1 cellular context compared by ENCODE assay signal in the genomic region with DNA sequence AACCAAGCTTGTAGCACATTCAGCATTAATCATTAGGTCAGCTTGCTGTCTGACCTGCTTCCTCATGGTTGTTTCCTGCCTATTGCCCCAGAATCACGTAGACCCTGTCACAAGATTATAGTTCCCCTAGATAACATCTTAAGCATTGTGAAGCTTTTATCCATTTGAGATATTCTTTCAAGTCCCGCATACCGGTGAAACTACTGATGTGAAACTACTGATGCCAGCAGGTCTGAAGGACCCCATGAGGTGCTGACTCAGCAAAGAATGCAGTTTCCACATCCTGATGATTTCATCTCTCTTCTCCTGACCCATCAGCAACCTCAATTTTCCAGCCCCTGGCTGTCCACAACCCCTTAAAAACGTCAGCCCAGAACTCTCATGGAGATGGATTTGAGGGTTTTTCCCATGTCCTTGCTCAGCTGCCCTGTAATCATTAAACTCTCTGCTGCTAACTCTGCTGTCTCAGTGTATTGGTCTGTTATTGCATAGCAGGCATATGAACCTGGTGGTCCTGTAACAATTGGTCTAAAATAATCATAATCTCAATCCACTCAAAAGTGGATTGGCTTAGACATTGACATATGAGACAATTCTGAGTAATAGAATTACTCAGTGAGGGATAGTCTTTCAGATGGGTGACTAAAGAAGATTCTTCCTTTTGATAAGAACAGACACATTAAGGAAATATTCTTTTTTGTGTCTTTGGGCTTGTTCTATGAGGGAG.
TF ChIP-seq lines count a peak whose summit lies in the region.

No MANE protein-coding gene starts in this region.

TF ChIP-seq in K562, 482 proteins besides CTCF, POLR2A, EP300 and RAD21 (continues in another document):
- TF ChIP-seq MAFK (IDR thresholded peaks at IDR 0.05; ENCODE audit: low read length), result peak; percentile 99
- no peak for TF ChIP-seq ZZZ3 (IDR thresholded peaks at IDR 0.05)
- TF ChIP-seq C11orf30 (IDR thresholded peaks at IDR 0.05; ENCODE audit: low read depth), result peak; percentile 99
- peak; percentile 63 for TF ChIP-seq DPF2 (IDR thresholded peaks at IDR 0.05)
- TF ChIP-seq LARP7 (IDR thresholded peaks at IDR 0.05), result no peak
- TF ChIP-seq MEIS2 (IDR thresholded peaks at IDR 0.05; ENCODE audit: partially characterized antibody), result peak; percentile 53
- peak; percentile 38; the same call in 1 of the 2 replicates for TF ChIP-seq BACH1 (tag; IDR thresholded peaks at IDR 0.05)
- peak; percentile 62 to 79; a peak in 3 of 4 replicates for TF ChIP-seq TRIM24 (IDR thresholded peaks at IDR 0.05)
- TF ChIP-seq, protein P1, sequence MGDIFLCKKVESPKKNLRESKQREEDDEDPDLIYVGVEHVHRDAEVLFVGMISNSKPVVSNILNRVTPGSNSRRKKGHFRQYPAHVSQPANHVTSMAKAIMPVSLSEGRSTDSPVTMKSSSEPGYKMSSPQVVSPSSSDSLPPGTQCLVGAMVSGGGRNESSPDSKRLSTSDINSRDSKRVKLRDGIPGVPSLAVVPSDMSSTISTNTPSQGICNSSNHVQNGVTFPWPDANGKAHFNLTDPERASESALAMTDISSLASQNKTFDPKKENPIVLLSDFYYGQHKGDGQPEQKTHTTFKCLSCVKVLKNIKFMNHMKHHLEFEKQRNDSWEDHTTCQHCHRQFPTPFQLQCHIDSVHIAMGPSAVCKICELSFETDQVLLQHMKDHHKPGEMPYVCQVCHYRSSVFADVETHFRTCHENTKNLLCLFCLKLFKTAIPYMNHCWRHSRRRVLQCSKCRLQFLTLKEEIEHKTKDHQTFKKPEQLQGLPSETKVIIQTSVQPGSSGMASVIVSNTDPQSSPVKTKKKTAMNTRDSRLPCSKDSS (IDR thresholded peaks at IDR 0.05; ENCODE audit: low read depth, partially characterized antibody), result peak; percentile 59
- TF ChIP-seq NFE2 (IDR thresholded peaks at IDR 0.05; ENCODE audit: low read depth), result peak; percentile 49; the same call in 1 of the 2 replicates
- TF ChIP-seq SIRT6 (IDR thresholded peaks at IDR 0.05; ENCODE audit: low read depth, low read length), result no peak
- no peak for TF ChIP-seq ZNF197 (CRISPR knock-in tag; IDR thresholded peaks at IDR 0.05; ENCODE audit: low read depth)
- TF ChIP-seq ZBTB8A (IDR thresholded peaks at IDR 0.05; ENCODE audit: partially characterized antibody), result no peak
- TF ChIP-seq, protein P2, sequence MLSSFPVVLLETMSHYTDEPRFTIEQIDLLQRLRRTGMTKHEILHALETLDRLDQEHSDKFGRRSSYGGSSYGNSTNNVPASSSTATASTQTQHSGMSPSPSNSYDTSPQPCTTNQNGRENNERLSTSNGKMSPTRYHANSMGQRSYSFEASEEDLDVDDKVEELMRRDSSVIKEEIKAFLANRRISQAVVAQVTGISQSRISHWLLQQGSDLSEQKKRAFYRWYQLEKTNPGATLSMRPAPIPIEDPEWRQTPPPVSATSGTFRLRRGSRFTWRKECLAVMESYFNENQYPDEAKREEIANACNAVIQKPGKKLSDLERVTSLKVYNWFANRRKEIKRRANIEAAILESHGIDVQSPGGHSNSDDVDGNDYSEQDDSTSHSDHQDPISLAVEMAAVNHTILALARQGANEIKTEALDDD (IDR thresholded peaks at IDR 0.05), result 0 out of 2 replicates have a peak, but pooled peaks have one; percentile 28
- TF ChIP-seq MAFF (IDR thresholded peaks at IDR 0.05; ENCODE audit: low read length), result peak; percentile 98
- TF ChIP-seq FOSL1 (tag; conservative IDR thresholded peaks at IDR 0.05), result peak; percentile 93
- TF ChIP-seq, protein P3, sequence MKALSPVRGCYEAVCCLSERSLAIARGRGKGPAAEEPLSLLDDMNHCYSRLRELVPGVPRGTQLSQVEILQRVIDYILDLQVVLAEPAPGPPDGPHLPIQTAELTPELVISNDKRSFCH (CRISPR knock-in tag; IDR thresholded peaks at IDR 0.05), result no peak
- TF ChIP-seq, protein P3 (tag; IDR thresholded peaks at IDR 0.05), result no peak
- TF ChIP-seq CBX1 (IDR thresholded peaks at IDR 0.05; ENCODE audit: low read depth), result 0 out of 2 replicates have a peak, but pooled peaks have one; percentile 43
- TF ChIP-seq POLR2AphosphoS2 (IDR thresholded peaks at IDR 0.05; ENCODE audit: low read length), result no peak
- TF ChIP-seq, protein P4, sequence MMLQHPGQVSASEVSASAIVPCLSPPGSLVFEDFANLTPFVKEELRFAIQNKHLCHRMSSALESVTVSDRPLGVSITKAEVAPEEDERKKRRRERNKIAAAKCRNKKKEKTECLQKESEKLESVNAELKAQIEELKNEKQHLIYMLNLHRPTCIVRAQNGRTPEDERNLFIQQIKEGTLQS (IDR thresholded peaks at IDR 0.05), result peak; percentile 73
- TF ChIP-seq, protein P4 (CRISPR knock-in tag; conservative IDR thresholded peaks at IDR 0.05), result no peak
- peak; percentile 99 for TF ChIP-seq ZNF316 (IDR thresholded peaks at IDR 0.05)
- TF ChIP-seq, protein P5, sequence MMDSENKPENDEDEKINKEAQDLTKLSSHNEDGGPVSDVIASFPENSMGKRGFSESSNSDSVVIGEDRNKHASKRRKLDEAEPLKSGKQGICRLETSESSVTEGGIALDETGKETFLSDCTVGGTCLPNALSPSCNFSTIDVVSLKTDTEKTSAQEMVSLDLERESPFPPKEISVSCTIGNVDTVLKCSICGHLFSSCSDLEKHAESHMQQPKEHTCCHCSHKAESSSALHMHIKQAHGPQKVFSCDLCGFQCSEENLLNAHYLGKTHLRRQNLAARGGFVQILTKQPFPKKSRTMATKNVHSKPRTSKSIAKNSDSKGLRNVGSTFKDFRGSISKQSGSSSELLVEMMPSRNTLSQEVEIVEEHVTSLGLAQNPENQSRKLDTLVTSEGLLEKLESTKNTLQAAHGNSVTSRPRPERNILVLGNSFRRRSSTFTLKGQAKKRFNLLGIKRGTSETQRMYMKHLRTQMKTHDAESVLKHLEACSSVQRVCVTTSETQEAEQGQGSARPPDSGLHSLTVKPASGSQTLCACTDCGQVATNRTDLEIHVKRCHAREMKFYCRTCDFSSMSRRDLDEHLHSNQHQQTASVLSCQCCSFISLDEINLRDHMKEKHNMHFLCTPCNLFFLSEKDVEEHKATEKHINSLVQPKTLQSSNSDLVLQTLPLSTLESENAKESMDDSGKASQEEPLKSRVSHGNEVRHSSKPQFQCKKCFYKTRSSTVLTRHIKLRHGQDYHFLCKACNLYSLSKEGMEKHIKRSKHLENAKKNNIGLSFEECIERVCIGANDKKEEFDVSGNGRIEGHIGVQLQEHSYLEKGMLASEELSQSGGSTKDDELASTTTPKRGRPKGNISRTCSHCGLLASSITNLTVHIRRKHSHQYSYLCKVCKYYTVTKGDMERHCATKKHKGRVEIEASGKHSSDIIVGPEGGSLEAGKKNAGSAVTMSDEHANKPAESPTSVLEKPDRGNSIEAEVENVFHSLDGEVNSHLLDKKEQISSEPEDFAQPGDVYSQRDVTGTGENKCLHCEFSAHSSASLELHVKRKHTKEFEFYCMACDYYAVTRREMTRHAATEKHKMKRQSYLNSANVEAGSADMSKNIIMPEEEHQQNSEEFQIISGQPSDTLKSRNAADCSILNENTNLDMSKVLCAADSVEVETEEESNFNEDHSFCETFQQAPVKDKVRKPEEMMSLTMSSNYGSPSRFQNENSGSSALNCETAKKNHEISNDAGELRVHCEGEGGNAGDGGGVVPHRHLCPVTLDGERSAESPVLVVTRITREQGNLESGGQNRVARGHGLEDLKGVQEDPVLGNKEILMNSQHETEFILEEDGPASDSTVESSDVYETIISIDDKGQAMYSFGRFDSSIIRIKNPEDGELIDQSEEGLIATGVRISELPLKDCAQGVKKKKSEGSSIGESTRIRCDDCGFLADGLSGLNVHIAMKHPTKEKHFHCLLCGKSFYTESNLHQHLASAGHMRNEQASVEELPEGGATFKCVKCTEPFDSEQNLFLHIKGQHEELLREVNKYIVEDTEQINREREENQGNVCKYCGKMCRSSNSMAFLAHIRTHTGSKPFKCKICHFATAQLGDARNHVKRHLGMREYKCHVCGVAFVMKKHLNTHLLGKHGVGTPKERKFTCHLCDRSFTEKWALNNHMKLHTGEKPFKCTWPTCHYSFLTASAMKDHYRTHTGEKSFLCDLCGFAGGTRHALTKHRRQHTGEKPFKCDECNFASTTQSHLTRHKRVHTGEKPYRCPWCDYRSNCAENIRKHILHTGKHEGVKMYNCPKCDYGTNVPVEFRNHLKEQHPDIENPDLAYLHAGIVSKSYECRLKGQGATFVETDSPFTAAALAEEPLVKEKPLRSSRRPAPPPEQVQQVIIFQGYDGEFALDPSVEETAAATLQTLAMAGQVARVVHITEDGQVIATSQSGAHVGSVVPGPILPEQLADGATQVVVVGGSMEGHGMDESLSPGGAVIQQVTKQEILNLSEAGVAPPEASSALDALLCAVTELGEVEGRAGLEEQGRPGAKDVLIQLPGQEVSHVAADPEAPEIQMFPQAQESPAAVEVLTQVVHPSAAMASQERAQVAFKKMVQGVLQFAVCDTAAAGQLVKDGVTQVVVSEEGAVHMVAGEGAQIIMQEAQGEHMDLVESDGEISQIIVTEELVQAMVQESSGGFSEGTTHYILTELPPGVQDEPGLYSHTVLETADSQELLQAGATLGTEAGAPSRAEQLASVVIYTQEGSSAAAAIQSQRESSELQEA (IDR thresholded peaks at IDR 0.05; ENCODE audit: low read depth), result no peak
- peak; percentile 98 for TF ChIP-seq MAFG (tag; conservative IDR thresholded peaks at IDR 0.05)
- no peak for TF ChIP-seq SETDB1 (IDR thresholded peaks at IDR 0.05; ENCODE audit: low read length)
- TF ChIP-seq, protein P6, sequence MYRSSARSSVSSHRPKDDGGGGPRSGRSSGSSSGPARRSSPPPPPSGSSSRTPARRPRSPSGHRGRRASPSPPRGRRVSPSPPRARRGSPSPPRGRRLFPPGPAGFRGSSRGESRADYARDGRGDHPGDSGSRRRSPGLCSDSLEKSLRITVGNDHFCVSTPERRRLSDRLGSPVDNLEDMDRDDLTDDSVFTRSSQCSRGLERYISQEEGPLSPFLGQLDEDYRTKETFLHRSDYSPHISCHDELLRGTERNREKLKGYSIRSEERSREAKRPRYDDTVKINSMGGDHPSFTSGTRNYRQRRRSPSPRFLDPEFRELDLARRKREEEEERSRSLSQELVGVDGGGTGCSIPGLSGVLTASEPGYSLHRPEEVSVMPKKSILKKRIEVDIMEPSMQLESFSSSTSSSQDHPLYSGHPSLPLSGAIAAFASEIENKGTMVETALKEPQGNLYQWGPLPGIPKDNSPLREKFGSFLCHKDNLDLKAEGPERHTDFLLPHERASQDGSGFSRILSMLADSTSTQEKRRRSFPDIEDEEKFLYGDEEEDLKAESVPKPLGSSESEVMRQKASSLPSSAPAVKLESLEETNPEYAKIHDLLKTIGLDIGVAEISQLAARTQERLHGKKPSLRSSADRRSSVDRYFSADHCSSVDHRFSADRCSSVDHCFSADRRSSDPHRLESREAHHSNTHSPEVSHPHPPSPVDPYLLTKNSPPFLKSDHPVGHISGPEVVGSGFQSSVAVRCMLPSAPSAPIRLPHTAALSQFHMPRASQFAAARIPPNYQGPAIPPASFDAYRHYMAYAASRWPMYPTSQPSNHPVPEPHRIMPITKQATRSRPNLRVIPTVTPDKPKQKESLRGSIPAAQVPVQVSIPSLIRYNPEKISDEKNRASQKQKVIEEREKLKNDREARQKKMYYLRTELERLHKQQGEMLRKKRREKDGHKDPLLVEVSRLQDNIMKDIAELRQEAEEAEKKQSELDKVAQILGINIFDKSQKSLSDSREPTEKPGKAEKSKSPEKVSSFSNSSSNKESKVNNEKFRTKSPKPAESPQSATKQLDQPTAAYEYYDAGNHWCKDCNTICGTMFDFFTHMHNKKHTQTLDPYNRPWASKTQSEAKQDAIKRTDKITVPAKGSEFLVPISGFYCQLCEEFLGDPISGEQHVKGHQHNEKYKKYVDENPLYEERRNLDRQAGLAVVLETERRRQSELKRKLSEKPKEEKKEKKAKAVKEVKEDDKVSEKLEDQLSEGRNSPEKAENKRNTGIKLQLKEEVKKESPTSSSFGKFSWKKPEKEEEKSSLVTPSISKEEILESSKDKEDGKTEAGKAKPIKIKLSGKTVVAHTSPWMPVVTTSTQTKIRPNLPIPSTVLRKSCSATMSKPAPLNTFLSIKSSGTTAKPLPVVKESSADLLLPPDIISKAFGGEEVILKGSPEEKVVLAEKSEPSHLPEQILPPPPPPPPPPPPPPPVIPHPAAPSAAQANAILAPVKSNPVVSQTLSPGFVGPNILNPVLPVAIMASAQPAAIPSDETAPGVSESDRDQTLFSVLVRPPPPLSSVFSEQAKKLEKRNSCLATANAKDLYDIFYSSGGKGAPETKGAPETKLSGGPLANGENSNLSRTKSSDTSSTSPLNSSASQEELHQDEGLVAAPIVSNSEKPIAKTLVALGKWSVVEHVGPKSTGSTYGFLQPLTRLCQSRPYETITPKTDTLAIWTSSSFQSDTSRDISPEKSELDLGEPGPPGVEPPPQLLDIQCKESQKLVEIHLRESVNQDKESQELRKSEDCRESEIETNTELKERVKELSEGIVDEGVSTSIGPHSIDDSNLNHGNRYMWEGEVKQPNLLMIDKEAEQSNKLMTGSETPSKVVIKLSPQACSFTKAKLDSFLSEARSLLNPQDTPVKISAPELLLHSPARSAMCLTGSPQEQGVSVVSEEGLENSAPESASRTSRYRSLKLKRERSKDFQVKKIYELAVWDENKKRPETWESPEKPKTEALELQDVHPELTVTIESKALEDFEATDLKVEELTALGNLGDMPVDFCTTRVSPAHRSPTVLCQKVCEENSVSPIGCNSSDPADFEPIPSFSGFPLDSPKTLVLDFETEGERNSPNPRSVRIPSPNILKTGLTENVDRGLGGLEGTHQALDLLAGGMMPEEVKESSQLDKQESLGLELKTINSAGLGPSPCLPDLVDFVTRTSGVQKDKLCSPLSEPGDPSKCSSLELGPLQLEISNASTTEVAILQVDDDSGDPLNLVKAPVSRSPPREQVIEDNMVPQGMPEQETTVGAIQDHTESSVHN (IDR thresholded peaks at IDR 0.05; ENCODE audit: borderline replicate concordance in 1 of 2, low read depth in 1 of 2), result peak in 1 of 2 experiments; percentile 22; a peak in 1 of 4 replicates
- peak; percentile 95 for TF ChIP-seq CBX5 (IDR thresholded peaks at IDR 0.05; ENCODE audit: borderline replicate concordance, low read depth)
- TF ChIP-seq ARID1B (IDR thresholded peaks at IDR 0.05), result peak; percentile 39; the same call in 1 of the 2 replicates
- peak; percentile 72; the same call in 1 of the 2 replicates for TF ChIP-seq TRIM28 (IDR thresholded peaks at IDR 0.05)
- TF ChIP-seq, protein P7, sequence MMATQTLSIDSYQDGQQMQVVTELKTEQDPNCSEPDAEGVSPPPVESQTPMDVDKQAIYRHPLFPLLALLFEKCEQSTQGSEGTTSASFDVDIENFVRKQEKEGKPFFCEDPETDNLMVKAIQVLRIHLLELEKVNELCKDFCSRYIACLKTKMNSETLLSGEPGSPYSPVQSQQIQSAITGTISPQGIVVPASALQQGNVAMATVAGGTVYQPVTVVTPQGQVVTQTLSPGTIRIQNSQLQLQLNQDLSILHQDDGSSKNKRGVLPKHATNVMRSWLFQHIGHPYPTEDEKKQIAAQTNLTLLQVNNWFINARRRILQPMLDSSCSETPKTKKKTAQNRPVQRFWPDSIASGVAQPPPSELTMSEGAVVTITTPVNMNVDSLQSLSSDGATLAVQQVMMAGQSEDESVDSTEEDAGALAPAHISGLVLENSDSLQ (IDR thresholded peaks at IDR 0.05), result peak; percentile 55
- no peak for TF ChIP-seq GTF2A2 (tag; IDR thresholded peaks at IDR 0.05)
- TF ChIP-seq CEBPB (tag; IDR thresholded peaks at IDR 0.05), result no peak
